In genomic region chr5:54363669-54364068, GRCh38 we compare ENCODE assay signal across 1 cellular context.
TF ChIP-seq lines count a peak whose summit lies in the region.

No MANE protein-coding gene starts in this region.

TF ChIP-seq in GM23338, 12 proteins besides CTCF, POLR2A, EP300 and RAD21 (continued from another document):
- TF ChIP-seq ETS1 (IDR thresholded peaks at IDR 0.05) (no peak), ZNF462 (CRISPR knock-in tag; IDR thresholded peaks at IDR 0.05) (no peak)
